Comparison of ENCODE assay signal across 14 cellular contexts in genomic region chr14:95547626-95548327, GRCh38. TPM values are rescaled to one million over a fixed set of nuclear protein-coding genes. Genes with fewer than 3 reads are reported as not detected.
DNase-seq lines count a peak whose midpoint lies in the region; ATAC-seq and TF ChIP-seq lines count a peak whose summit lies in the region.
"Had no signal": no experiment of that assay in that cellular context is flagged by ENCODE, and none has a peak within 500 bp of the region (broad histone marks: within the 10 kb centered on the region; RNA-seq: fewer than 3 reads in every experiment).

No MANE protein-coding gene starts in this region.

- peaks cover 7% of the 10 kb centered on the region for H3K36me3 ChIP-seq in ACC112 (ENCODE audit: insufficient read depth, low read length)

- H3K4me1 Mint-ChIP-seq in MCF 10A (ENCODE audit: insufficient read depth, unreplicated experiment): peaks cover 11% of the 10 kb centered on the region
- H3K4me1 Mint-ChIP-seq in naive thymus-derived CD8-positive, alpha-beta T cell: peaks cover 0 to 4% (median 2%) of the 10 kb centered on the region in 4 donors

- no TSS peak for BruUV-seq in MCF 10A (replicated peaks; lab: Mats Ljungman, UMichigan)

- H2AFZ ChIP-seq in ACC112 (ENCODE audit: low read length, unreplicated experiment): no peak overlapping the region

- H3K36me3 Mint-ChIP-seq in MCF 10A (ENCODE audit: insufficient read depth, unreplicated experiment): peaks cover 7% of the 10 kb centered on the region
- H3K36me3 Mint-ChIP-seq in naive thymus-derived CD8-positive, alpha-beta T cell: peaks cover 0 to 37% (median 17%) of the 10 kb centered on the region in 3 donors

- no peak overlapping the region for H3K4me3 ChIP-seq in ACC112 (ENCODE audit: low read depth, low read length)
- H3K4me3 ChIP-seq: esophagus muscularis mucosa, MG63 had no signal

- intact Hi-C loops in MCF 10A (cut with micrococcal nuclease): no loop called here

- H3K27ac ChIP-seq in ACC112 (ENCODE audit: low read depth, low read length): peak overlapping the region; percentile 36
- H3K27ac ChIP-seq: esophagus muscularis mucosa had no signal

- no peaks in the 10 kb centered on the region for H3K27me3 ChIP-seq in ACC112 (ENCODE audit: insufficient read depth, low read length)
- H3K27me3 ChIP-seq: esophagus muscularis mucosa, MG63 had no signal

- POLR2A ChIA-PET in MCF 10A (lab: Yijun Ruan, JAX): interaction anchor here (0.7 to 3.2 kb wide), 3 partner anchors 12 to 200 kb away, joined by 3 to 18 read pairs (median 5); partner anchors contain the start of gene GLRX5
- POLR2A ChIA-PET in naive thymus-derived CD8-positive, alpha-beta T cell (lab: Charles Lee): no interaction called here

- no peaks in the 10 kb centered on the region for H3K9me3 Mint-ChIP-seq in MCF 10A (ENCODE audit: unreplicated experiment)
- peaks cover 0 to 2% (median 0%) of the 10 kb centered on the region in 9 donors for H3K9me3 Mint-ChIP-seq in naive thymus-derived CD8-positive, alpha-beta T cell

- no peak overlapping the region for H3K4me3 Mint-ChIP-seq in MCF 10A (ENCODE audit: unreplicated experiment)
- H3K4me3 Mint-ChIP-seq in naive thymus-derived CD8-positive, alpha-beta T cell: no peak overlapping the region

- no peaks in the 10 kb centered on the region for H3K27me3 Mint-ChIP-seq in MCF 10A (ENCODE audit: insufficient read depth, unreplicated experiment)
- no peaks in the 10 kb centered on the region for H3K27me3 Mint-ChIP-seq in naive thymus-derived CD8-positive, alpha-beta T cell

- peaks cover 14% of the 10 kb centered on the region for H3K79me2 ChIP-seq in ACC112 (ENCODE audit: control insufficient read depth, insufficient read depth, low read length, unreplicated experiment)

- CTCF ChIA-PET in MCF 10A (lab: Yijun Ruan, JAX): interaction anchor here (0.6 to 2.5 kb wide), 9 partner anchors 11 to 447 kb away, joined by 3 to 15 read pairs (median 5); no protein-coding TSS in a partner anchor

- H3K27ac Mint-ChIP-seq in MCF 10A (ENCODE audit: low read depth, unreplicated experiment): peak overlapping the region; percentile 46
- peak overlapping the region in 2 of 10 donors; percentile 53 to 56 for H3K27ac Mint-ChIP-seq in naive thymus-derived CD8-positive, alpha-beta T cell

- no peak for ATAC-seq in GM21619 (IDR thresholded peaks at IDR 0.05; ENCODE audit: unreplicated experiment)
- no peak for ATAC-seq in GM18867 (IDR thresholded peaks at IDR 0.05; ENCODE audit: unreplicated experiment)
- no peak for ATAC-seq in naive thymus-derived CD8-positive, alpha-beta T cell

- DNase-seq in LHCN-M2 (ENCODE audit: low read depth): peak; percentile 58
- no peak for DNase-seq in MCF 10A (ENCODE audit: unreplicated experiment)
- peak; percentile 29 for DNase-seq in left kidney (ENCODE audit: low read depth, low spot score)
- DNase-seq in naive thymus-derived CD8-positive, alpha-beta T cell: no peak
- DNase-seq in NAMALWA (ENCODE audit: low spot score): no peak
- DNase-seq: activated CD8-positive, alpha-beta memory T cell treated with anti-CD3 and anti-CD28 coated beads, Interleukin-2, amount 50 U/mL, for 48 hours; anterior cingulate cortex; left cardiac atrium; MG63; NCI-H748 treated with DMSO at 0.1 percent for 48 hours had no signal

- no peak for TF ChIP-seq CTCF in MCF 10A (IDR thresholded peaks at IDR 0.05; ENCODE audit: unreplicated experiment)

- H3K4me1 ChIP-seq in ACC112 (ENCODE audit: control insufficient read depth, insufficient read depth, low read length, unreplicated experiment): peaks cover 43% of the 10 kb centered on the region

RNA-seq across cellular contexts. Expression of gene GLRX5, which starts 12.9 kb away (rescaled TPM):
- total RNA-seq in LHCN-M2 (2014; rRNA removed): 39.9 and 46.9 TPM in 2 replicates
- 37.3 TPM for polyA plus RNA-seq in LHCN-M2 (2012)
- 32.2 and 39.8 TPM in 2 replicates for total RNA-seq in MCF 10A (2022)
- 10 to 100 TPM; 17.9 to 22.5 TPM for total RNA-seq in naive thymus-derived CD8-positive, alpha-beta T cell
- 10 to 100 TPM; 61.6 to 87.6 (median 67.6) TPM for polyA plus RNA-seq in naive thymus-derived CD8-positive, alpha-beta T cell

RNA-seq across cellular contexts. Expression of gene SYNE3, which starts 31.3 kb away (rescaled TPM):
- total RNA-seq in LHCN-M2 (2014; rRNA removed): 8.4 and 12.5 TPM in 2 replicates
- polyA plus RNA-seq in LHCN-M2 (2012): 3.2 TPM
- 8.9 and 9.5 TPM in 2 replicates for total RNA-seq in MCF 10A (2022)
- total RNA-seq in naive thymus-derived CD8-positive, alpha-beta T cell: 10 to 100 TPM; 47.1 to 48.2 TPM
- polyA plus RNA-seq in naive thymus-derived CD8-positive, alpha-beta T cell: 1 to 10 TPM; 2.4 to 4.6 (median 4.5) TPM

Comparison
In these comparisons a context has a peak if more than half of its experiments do, and no peak if none do; other contexts are left out.
1. DNase-seq: peak in LHCN-M2 (single experiment) and left kidney (single experiment); none in MCF 10A (single experiment), naive thymus-derived CD8-positive, alpha-beta T cell (0 of 10) and NAMALWA (single experiment).